7 cellular contexts compared by ENCODE assay signal in the genomic region with DNA sequence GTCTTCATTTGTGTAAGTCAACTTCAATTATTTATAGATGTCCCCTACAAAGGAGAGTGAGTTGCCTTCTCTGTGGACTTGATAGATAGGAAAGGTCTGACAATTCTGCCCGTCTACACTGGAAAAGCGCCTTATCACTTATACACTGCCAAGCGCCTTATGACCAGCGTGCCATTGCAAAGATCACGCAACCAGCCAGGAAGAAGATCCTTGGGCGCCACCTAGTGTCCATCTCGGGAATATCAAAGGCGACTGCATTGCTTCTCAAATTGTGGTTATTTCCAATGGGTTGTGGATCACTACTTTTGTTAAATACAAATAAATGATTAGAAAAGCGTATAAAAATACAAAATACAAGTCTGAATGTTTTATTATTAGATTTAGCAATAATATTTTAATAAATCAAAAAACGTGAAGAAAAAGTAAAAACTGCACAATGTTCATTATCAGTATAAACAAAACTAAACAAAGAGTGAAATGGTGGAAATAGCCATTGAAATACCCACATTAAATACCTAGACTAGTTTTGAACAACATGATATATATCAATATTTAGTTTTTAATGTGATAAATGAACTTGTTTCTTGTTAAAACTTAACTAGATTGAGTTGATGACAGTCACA. TPM values are rescaled to one million over a fixed set of nuclear protein-coding genes. Genes with fewer than 3 reads are reported as not detected.
DNase-seq lines count a peak whose midpoint lies in the region; ATAC-seq, FAIRE-seq and TF ChIP-seq lines count a peak whose summit lies in the region.

No MANE protein-coding gene starts in this region.

- no peaks in the 10 kb centered on the region for H3K4me1 ChIP-seq in kidney (ENCODE audit: control insufficient read depth in 1 of 2, insufficient read depth in 1 of 2, low read depth in 1 of 2, low read length in 2 of 2)

- intact Hi-C loops in kidney (cut with DNase I), result no loop called here

- no peaks in the 10 kb centered on the region for H3K9me3 ChIP-seq in kidney (ENCODE audit: control insufficient read depth in 1 of 2, low read length in 2 of 2)

- CTCF ChIA-PET in WTC11 (lab: Charles Lee), result interaction anchor here (0.7 to 1.8 kb wide), 6 partner anchors 9 to 252 kb away, joined by 3 to 16 read pairs (median 4); no protein-coding TSS in a partner anchor

- no peak overlapping the region for H3K9ac ChIP-seq in kidney (ENCODE audit: low read length in 2 of 2)

- H3K4me3 ChIP-seq in cardiac fibroblast (replicated peaks in 1 of 2; ENCODE audit: low read depth in 2 of 2, low read length in 2 of 2) (no peak overlapping the region), kidney (ENCODE audit: low read length in 2 of 2) (no peak overlapping the region)

- ATAC-seq in GM18498 (IDR thresholded peaks at IDR 0.05; ENCODE audit: unreplicated experiment) (peak; percentile 72), HG03039 (IDR thresholded peaks at IDR 0.05; ENCODE audit: unreplicated experiment) (peak; percentile 56), WTC11 (peak; percentile 87)

- no peaks in the 10 kb centered on the region for H3K36me3 ChIP-seq in kidney (ENCODE audit: control insufficient read depth in 1 of 2, insufficient read depth in 2 of 2, low read length in 2 of 2)

- 0 out of 2 replicates have a peak, but pooled peaks cover 2% of the 10 kb centered on the region for H3K36me3 Mint-ChIP-seq in WTC11

- H3K27me3 Mint-ChIP-seq in WTC11 (ENCODE audit: low read depth), result no peaks in the 10 kb centered on the region

- H3K9me3 Mint-ChIP-seq in WTC11, result no peaks in the 10 kb centered on the region

- H3K27ac ChIP-seq in kidney (ENCODE audit: low read depth in 2 of 2, low read length in 2 of 2), result no peak overlapping the region

- TF ChIP-seq CTCF in WTC11 (IDR thresholded peaks at IDR 0.05), result peak; percentile 90
- TF ChIP-seq CTCF in cardiac fibroblast (IDR thresholded peaks at IDR 0.05; ENCODE audit: low read depth, low read length), result peak; percentile 89
- peak; percentile 85 for TF ChIP-seq CTCF in kidney (IDR thresholded peaks at IDR 0.05; ENCODE audit: borderline replicate concordance, extremely low read depth, insufficient read depth)

- no peak overlapping the region for H3K27ac Mint-ChIP-seq in WTC11

- DNase-seq in NCI-H2196 treated with DMSO at 0.1 percent for 48 hours (lab: John Stamatoyannopoulos, UW; ENCODE audit: unreplicated experiment) (peak; percentile 76), WTC11 (ENCODE audit: low spot score) (peak; percentile 88), cardiac fibroblast (ENCODE audit: low read depth in 2 of 2) (peak; percentile 82 to 85), kidney (no peak)
- peak; percentile 82 for DNase-seq in stimulated activated CD4-positive, alpha-beta T cell treated with anti-CD3 and anti-CD28 coated beads, Interleukin-1b, Interleukin-23, amount 100 ng/mL, for 48 hours

- POLR2A ChIA-PET in WTC11 (lab: Charles Lee), result no interaction called here

- H3K4me3 Mint-ChIP-seq in WTC11, result no peak overlapping the region

- peak; percentile 96 for FAIRE-seq in kidney (lab: Jason Lieb, UNC)

- no peaks in the 10 kb centered on the region for H3K4me1 Mint-ChIP-seq in WTC11

TF ChIP-seq in WTC11, 78 proteins besides CTCF, POLR2A, EP300 and RAD21:
- no peak for TF ChIP-seq ATF1 (CRISPR knock-in tag; IDR thresholded peaks at IDR 0.05)
- no peak for TF ChIP-seq RELA (CRISPR knock-in tag; IDR thresholded peaks at IDR 0.05; ENCODE audit: borderline replicate concordance)
- TF ChIP-seq ZNF416 (CRISPR knock-in tag; IDR thresholded peaks at IDR 0.05), result no peak
- TF ChIP-seq RORB (CRISPR knock-in tag; IDR thresholded peaks at IDR 0.05), result no peak
- no peak for TF ChIP-seq ZNF423 (CRISPR knock-in tag; IDR thresholded peaks at IDR 0.05)
- TF ChIP-seq JAZF1 (CRISPR knock-in tag; IDR thresholded peaks at IDR 0.05), result no peak
- no peak for TF ChIP-seq ZNF263 (CRISPR knock-in tag; IDR thresholded peaks at IDR 0.05; ENCODE audit: low read depth)
- no peak for TF ChIP-seq HMGA2 (CRISPR knock-in tag; IDR thresholded peaks at IDR 0.05)
- TF ChIP-seq, protein P1, sequence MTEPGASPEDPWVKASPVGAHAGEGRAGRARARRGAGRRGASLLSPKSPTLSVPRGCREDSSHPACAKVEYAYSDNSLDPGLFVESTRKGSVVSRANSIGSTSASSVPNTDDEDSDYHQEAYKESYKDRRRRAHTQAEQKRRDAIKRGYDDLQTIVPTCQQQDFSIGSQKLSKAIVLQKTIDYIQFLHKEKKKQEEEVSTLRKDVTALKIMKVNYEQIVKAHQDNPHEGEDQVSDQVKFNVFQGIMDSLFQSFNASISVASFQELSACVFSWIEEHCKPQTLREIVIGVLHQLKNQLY (CRISPR knock-in tag; IDR thresholded peaks at IDR 0.05), result no peak
- TF ChIP-seq, protein P2, sequence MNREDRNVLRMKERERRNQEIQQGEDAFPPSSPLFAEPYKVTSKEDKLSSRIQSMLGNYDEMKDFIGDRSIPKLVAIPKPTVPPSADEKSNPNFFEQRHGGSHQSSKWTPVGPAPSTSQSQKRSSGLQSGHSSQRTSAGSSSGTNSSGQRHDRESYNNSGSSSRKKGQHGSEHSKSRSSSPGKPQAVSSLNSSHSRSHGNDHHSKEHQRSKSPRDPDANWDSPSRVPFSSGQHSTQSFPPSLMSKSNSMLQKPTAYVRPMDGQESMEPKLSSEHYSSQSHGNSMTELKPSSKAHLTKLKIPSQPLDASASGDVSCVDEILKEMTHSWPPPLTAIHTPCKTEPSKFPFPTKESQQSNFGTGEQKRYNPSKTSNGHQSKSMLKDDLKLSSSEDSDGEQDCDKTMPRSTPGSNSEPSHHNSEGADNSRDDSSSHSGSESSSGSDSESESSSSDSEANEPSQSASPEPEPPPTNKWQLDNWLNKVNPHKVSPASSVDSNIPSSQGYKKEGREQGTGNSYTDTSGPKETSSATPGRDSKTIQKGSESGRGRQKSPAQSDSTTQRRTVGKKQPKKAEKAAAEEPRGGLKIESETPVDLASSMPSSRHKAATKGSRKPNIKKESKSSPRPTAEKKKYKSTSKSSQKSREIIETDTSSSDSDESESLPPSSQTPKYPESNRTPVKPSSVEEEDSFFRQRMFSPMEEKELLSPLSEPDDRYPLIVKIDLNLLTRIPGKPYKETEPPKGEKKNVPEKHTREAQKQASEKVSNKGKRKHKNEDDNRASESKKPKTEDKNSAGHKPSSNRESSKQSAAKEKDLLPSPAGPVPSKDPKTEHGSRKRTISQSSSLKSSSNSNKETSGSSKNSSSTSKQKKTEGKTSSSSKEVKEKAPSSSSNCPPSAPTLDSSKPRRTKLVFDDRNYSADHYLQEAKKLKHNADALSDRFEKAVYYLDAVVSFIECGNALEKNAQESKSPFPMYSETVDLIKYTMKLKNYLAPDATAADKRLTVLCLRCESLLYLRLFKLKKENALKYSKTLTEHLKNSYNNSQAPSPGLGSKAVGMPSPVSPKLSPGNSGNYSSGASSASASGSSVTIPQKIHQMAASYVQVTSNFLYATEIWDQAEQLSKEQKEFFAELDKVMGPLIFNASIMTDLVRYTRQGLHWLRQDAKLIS (CRISPR knock-in tag; IDR thresholded peaks at IDR 0.05; ENCODE audit: borderline replicate concordance), result no peak
- TF ChIP-seq, protein P3, sequence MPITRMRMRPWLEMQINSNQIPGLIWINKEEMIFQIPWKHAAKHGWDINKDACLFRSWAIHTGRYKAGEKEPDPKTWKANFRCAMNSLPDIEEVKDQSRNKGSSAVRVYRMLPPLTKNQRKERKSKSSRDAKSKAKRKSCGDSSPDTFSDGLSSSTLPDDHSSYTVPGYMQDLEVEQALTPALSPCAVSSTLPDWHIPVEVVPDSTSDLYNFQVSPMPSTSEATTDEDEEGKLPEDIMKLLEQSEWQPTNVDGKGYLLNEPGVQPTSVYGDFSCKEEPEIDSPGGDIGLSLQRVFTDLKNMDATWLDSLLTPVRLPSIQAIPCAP (CRISPR knock-in tag; IDR thresholded peaks at IDR 0.05), result no peak

RNA-seq across cellular contexts. Expression of a gene that starts 27.8 kb away (rescaled TPM):
- total RNA-seq in WTC11 (2021) (255 to 258 TPM (median 258 TPM) in 3 replicates), kidney (167 TPM)
- 292 TPM for polyA plus RNA-seq in kidney (ENCODE audit: insufficient read depth, low read depth, low replicate concordance)
